ENCODE assay signal across 1 cellular context in the genomic region with DNA sequence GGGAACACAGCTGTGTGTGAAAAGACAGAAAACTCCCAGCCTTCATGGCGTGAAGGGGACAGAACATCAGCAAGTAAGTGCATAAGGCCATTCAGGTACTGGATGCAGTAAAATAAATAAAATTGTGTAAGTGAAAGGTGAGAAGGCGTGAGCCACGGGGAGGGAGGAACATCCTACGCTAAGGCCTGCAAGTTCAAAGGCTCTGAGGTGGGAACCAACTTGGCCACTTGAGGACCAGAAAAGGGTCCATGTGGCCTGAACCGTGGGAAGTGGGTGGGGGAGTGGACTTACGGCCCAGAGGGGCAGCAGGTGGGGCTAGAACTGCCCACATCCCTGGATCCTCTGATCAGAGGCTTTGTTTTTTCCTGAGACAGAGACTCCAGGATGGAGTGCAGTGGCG.
TF ChIP-seq lines count a peak whose summit lies in the region.

No MANE protein-coding gene starts in this region.

TF ChIP-seq in HepG2, 621 proteins besides CTCF, POLR2A, EP300 and RAD21:
- TF ChIP-seq FOXJ3 (CRISPR knock-in tag; IDR thresholded peaks at IDR 0.05; ENCODE audit: borderline replicate concordance) (no peak), RXRA (CRISPR knock-in tag; IDR thresholded peaks at IDR 0.05) (no peak), RORA (CRISPR knock-in tag; IDR thresholded peaks at IDR 0.05) (no peak), MZF1 (CRISPR knock-in tag; IDR thresholded peaks at IDR 0.05; ENCODE audit: borderline replicate concordance) (no peak), SUZ12 (IDR thresholded peaks at IDR 0.05; ENCODE audit: low read depth, low read length) (no peak), ZNF101 (CRISPR knock-in tag; IDR thresholded peaks at IDR 0.05; ENCODE audit: borderline replicate concordance, low read depth) (no peak), ZNF468 (CRISPR knock-in tag; IDR thresholded peaks at IDR 0.05) (no peak), KDM5B (CRISPR knock-in tag; IDR thresholded peaks at IDR 0.05; ENCODE audit: borderline replicate concordance) (no peak), ARNT (IDR thresholded peaks at IDR 0.05) (no peak), THAP11 (CRISPR knock-in tag; IDR thresholded peaks at IDR 0.05) (no peak), KAT7 (CRISPR knock-in tag; IDR thresholded peaks at IDR 0.05; ENCODE audit: borderline replicate concordance) (no peak), POGZ (CRISPR knock-in tag; IDR thresholded peaks at IDR 0.05) (no peak)
- TF ChIP-seq, protein P1, sequence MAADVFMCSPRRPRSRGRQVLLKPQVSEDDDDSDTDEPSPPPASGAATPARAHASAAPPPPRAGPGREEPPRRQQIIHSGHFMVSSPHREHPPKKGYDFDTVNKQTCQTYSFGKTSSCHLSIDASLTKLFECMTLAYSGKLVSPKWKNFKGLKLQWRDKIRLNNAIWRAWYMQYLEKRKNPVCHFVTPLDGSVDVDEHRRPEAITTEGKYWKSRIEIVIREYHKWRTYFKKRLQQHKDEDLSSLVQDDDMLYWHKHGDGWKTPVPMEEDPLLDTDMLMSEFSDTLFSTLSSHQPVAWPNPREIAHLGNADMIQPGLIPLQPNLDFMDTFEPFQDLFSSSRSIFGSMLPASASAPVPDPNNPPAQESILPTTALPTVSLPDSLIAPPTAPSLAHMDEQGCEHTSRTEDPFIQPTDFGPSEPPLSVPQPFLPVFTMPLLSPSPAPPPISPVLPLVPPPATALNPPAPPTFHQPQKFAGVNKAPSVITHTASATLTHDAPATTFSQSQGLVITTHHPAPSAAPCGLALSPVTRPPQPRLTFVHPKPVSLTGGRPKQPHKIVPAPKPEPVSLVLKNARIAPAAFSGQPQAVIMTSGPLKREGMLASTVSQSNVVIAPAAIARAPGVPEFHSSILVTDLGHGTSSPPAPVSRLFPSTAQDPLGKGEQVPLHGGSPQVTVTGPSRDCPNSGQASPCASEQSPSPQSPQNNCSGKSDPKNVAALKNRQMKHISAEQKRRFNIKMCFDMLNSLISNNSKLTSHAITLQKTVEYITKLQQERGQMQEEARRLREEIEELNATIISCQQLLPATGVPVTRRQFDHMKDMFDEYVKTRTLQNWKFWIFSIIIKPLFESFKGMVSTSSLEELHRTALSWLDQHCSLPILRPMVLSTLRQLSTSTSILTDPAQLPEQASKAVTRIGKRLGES (CRISPR knock-in tag; IDR thresholded peaks at IDR 0.05; ENCODE audit: borderline replicate concordance): no peak
- TF ChIP-seq, protein P2, sequence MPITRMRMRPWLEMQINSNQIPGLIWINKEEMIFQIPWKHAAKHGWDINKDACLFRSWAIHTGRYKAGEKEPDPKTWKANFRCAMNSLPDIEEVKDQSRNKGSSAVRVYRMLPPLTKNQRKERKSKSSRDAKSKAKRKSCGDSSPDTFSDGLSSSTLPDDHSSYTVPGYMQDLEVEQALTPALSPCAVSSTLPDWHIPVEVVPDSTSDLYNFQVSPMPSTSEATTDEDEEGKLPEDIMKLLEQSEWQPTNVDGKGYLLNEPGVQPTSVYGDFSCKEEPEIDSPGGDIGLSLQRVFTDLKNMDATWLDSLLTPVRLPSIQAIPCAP (CRISPR knock-in tag; IDR thresholded peaks at IDR 0.05; ENCODE audit: low read depth): no peak
